ENCODE assay signal across 17 cellular contexts in the genomic region with DNA sequence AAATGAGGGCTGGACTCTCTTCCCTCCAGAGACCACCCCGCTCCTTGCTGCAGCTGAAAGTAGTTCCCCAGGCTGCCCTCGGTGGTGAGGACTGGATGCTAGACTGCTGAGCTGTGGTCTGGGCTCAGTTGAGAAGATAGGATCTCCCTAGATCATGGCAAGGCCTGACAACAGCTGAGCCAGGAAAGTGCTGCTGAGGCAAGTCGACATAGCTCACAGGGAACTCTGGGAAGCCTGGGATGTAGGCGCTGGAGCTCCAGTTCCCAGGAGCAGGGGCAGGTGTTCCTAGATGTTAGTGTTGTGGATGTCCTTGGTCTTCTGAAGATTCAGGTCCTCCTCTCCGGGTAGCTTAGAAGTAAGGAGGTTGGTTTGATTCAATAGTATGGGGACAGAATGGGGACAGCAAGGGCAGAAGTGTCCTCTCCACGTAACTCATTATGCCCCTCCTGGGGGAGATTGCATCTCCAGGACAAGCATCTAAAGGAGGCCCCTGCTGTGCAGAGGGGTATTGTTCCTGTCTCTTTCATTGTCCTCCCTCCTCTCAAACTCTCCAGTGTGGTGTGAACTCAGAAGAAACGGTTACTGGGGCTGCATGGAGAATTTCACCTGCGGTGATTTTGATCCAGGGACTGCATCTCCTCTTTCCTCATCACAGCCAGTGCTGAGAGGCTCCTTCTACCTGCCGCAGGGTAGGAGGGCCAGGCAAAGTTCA. TPM values are rescaled to one million over a fixed set of nuclear protein-coding genes. Genes with fewer than 3 reads are reported as not detected.
DNase-seq lines count a peak whose midpoint lies in the region; ATAC-seq and TF ChIP-seq lines count a peak whose summit lies in the region.
"Had no signal": no experiment of that assay in that cellular context is flagged by ENCODE, and none has a peak within 500 bp of the region (broad histone marks: within the 10 kb centered on the region; RNA-seq: fewer than 3 reads in every experiment).

No MANE protein-coding gene starts in this region.

- POLR2A ChIA-PET in CD4-positive, alpha-beta memory T cell (lab: Charles Lee; ENCODE audit: partially characterized antibody) = interaction anchor here (1.1 to 23.6 kb wide), 5 partner anchors 12 to 43 kb away, joined by 3 to 438 read pairs (median 206); a partner anchor contains a TSS
- POLR2A ChIA-PET in naive thymus-derived CD8-positive, alpha-beta T cell (lab: Charles Lee) = interaction anchor here (0.5 to 22.6 kb wide), 6 partner anchors 1 to 398 kb away, joined by 3 to 462 read pairs (median 172); a partner anchor contains a TSS

- H3K9me3 Mint-ChIP-seq in CD4-positive, alpha-beta memory T cell = no peaks in the 10 kb centered on the region
- H3K9me3 Mint-ChIP-seq in activated naive CD4-positive, alpha-beta T cell treated with anti-CD3 and anti-CD28 coated beads, Interleukin-2, amount 50 U/mL, for 72 hours = no peaks in the 10 kb centered on the region
- no peaks in the 10 kb centered on the region for H3K9me3 Mint-ChIP-seq in naive thymus-derived CD8-positive, alpha-beta T cell

- H3K27me3 ChIP-seq in BLaER1 treated with 17β-estradiol and CSF1 and Interleukin-3, amounts not matched to agents 10 nM and 100 nM = no peaks in the 10 kb centered on the region
- H3K27me3 ChIP-seq in CD4-positive, alpha-beta memory T cell (ENCODE audit: insufficient read depth, low read length) = no peaks in the 10 kb centered on the region
- H3K27me3 ChIP-seq: gastroesophageal sphincter, suprapubic skin had no signal

- CTCF ChIA-PET in CD4-positive, alpha-beta memory T cell (lab: Charles Lee; ENCODE audit: partially characterized antibody) = interaction anchor here (0.9 to 37.2 kb wide), 9 partner anchors 4 to 471 kb away, joined by 3 to 1669 read pairs (median 5); a partner anchor contains a TSS

- no peak for TF ChIP-seq POLR2A in lower leg skin (IDR thresholded peaks at IDR 0.05)

- no peaks in the 10 kb centered on the region for H3K9me3 ChIP-seq in BLaER1 treated with 17β-estradiol and CSF1 and Interleukin-3, amounts not matched to agents 10 nM and 100 nM (replicated peaks in 1 of 11)
- H3K9me3 ChIP-seq in CD4-positive, alpha-beta memory T cell (ENCODE audit: control insufficient read depth in 1 of 2, low read length in 2 of 2) = no peaks in the 10 kb centered on the region
- H3K9me3 ChIP-seq: gastroesophageal sphincter, suprapubic skin had no signal

- H3K27me3 Mint-ChIP-seq in CD4-positive, alpha-beta memory T cell = no peaks in the 10 kb centered on the region
- no peaks in the 10 kb centered on the region for H3K27me3 Mint-ChIP-seq in naive thymus-derived CD8-positive, alpha-beta T cell

- WGBS in lower leg skin, 2 donors = 61 to 62% methylated on average over 9 of the region's 9 CpGs

- peaks cover 54 to 90% (median 74%) of the 10 kb centered on the region in 4 donors for H3K4me1 Mint-ChIP-seq in CD4-positive, alpha-beta memory T cell
- peaks cover 38 to 90% (median 88%) of the 10 kb centered on the region in 4 donors for H3K4me1 Mint-ChIP-seq in naive thymus-derived CD8-positive, alpha-beta T cell

- H3K4me3 ChIP-seq in BLaER1 treated with 17β-estradiol and CSF1 and Interleukin-3, amounts not matched to agents 10 nM and 100 nM = no peak overlapping the region
- no peak overlapping the region for H3K4me3 ChIP-seq in CD4-positive, alpha-beta memory T cell (ENCODE audit: low read length in 2 of 2)
- no peak overlapping the region for H3K4me3 ChIP-seq in lower leg skin (ENCODE audit: low read depth, poor library complexity, severe bottlenecking)
- H3K4me3 ChIP-seq: gastroesophageal sphincter, suprapubic skin had no signal

- peak overlapping the region in 1 of 11 experiments; percentile 17; a peak in 1 of 22 replicates for H3K27ac ChIP-seq in BLaER1 treated with 17β-estradiol and CSF1 and Interleukin-3, amounts not matched to agents 10 nM and 100 nM
- peak overlapping the region; percentile 6 for H3K27ac ChIP-seq in CD4-positive, alpha-beta memory T cell (ENCODE audit: low read depth, low read length)
- H3K27ac ChIP-seq: suprapubic skin had no signal

- H3K4me2 ChIP-seq in BLaER1 treated with 17β-estradiol and CSF1 and Interleukin-3, amounts not matched to agents 10 nM and 100 nM = peak overlapping the region; percentile 11 to 93 (median 41); a peak in 21 of 22 replicates

- TF ChIP-seq CTCF in lower leg skin (IDR thresholded peaks at IDR 0.05) = no peak

- H3K36me3 Mint-ChIP-seq in CD4-positive, alpha-beta memory T cell = peaks cover 15 to 53% of the 10 kb centered on the region in 2 donors
- peaks cover 7 to 17% of the 10 kb centered on the region in 2 donors for H3K36me3 Mint-ChIP-seq in activated naive CD4-positive, alpha-beta T cell treated with anti-CD3 and anti-CD28 coated beads, Interleukin-2, amount 50 U/mL, for 72 hours
- peaks cover 0 to 36% (median 4%) of the 10 kb centered on the region in 3 donors for H3K36me3 Mint-ChIP-seq in naive thymus-derived CD8-positive, alpha-beta T cell

- H3K4me3 Mint-ChIP-seq in CD4-positive, alpha-beta memory T cell = peak overlapping the region; percentile 12 to 71 (median 45)
- peak overlapping the region; percentile 45 to 96 (median 75) for H3K4me3 Mint-ChIP-seq in naive thymus-derived CD8-positive, alpha-beta T cell

- H3K4me1 ChIP-seq in BLaER1 treated with 17β-estradiol and CSF1 and Interleukin-3, amounts not matched to agents 10 nM and 100 nM = peaks cover 79 to 94% (median 89%) of the 10 kb centered on the region in 10 experiments
- H3K4me1 ChIP-seq in CD4-positive, alpha-beta memory T cell (ENCODE audit: insufficient read depth, low read length) = peaks cover 88% of the 10 kb centered on the region

- intact Hi-C loops in CD4-positive, alpha-beta memory T cell (cut with micrococcal nuclease) = loop anchor here (1.0 kb wide), 1 partner anchor 35 kb away; no protein-coding TSS in a partner anchor
- intact Hi-C loops in lower leg skin (cut with DNase I; ENCODE audit: low total_unique reads) = no loop called here

- ATAC-seq in activated naive CD4-positive, alpha-beta T cell treated with anti-CD3 and anti-CD28 coated beads, Interleukin-2, amount 50 U/mL, for 72 hours = no peak
- ATAC-seq in naive thymus-derived CD8-positive, alpha-beta T cell = no peak
- ATAC-seq: gastroesophageal sphincter had no signal

- H4K20me1 ChIP-seq in BLaER1 treated with 17β-estradiol and CSF1 and Interleukin-3, amounts not matched to agents 10 nM and 100 nM = peaks cover 9 to 84% (median 72%) of the 10 kb centered on the region in 11 experiments; a peak in 20 of 22 replicates

- DNase-seq in CD4-positive, alpha-beta memory T cell = no peak
- no peak for DNase-seq in activated naive CD4-positive, alpha-beta T cell treated with anti-CD3 and anti-CD28 coated beads, Interleukin-2, amount 50 U/mL, for 72 hours (ENCODE audit: low spot score in 2 of 2)
- no peak for DNase-seq in naive thymus-derived CD8-positive, alpha-beta T cell
- DNase-seq in NCI-H1694 treated with DMSO at 0.1 percent for 48 hours (lab: John Stamatoyannopoulos, UW) (no peak), NCI-H146 (lab: John Stamatoyannopoulos, UW) (no peak), lower leg skin (ENCODE audit: low spot score in 2 of 2) (no peak)
- DNase-seq: NCI-H1436 treated with DMSO at 0.1 percent for 48 hours, OCI-M1 had no signal

- H3K36me3 ChIP-seq in BLaER1 treated with 17β-estradiol and CSF1 and Interleukin-3, amounts not matched to agents 10 nM and 100 nM = peaks cover 30 to 66% (median 48%) of the 10 kb centered on the region in 11 experiments
- peaks cover 17% of the 10 kb centered on the region for H3K36me3 ChIP-seq in CD4-positive, alpha-beta memory T cell (ENCODE audit: insufficient read depth, low read length)

- H3K27ac Mint-ChIP-seq in CD4-positive, alpha-beta memory T cell = peak overlapping the region; percentile 69 to 93 (median 77)
- peak overlapping the region; percentile 65 to 75 for H3K27ac Mint-ChIP-seq in activated naive CD4-positive, alpha-beta T cell treated with anti-CD3 and anti-CD28 coated beads, Interleukin-2, amount 50 U/mL, for 72 hours
- H3K27ac Mint-ChIP-seq in naive thymus-derived CD8-positive, alpha-beta T cell = peak overlapping the region; percentile 77 to 99 (median 92)

- H3K9ac ChIP-seq in BLaER1 treated with 17β-estradiol and CSF1 and Interleukin-3, amounts not matched to agents 10 nM and 100 nM = peak overlapping the region in 10 of 11 experiments; percentile 2 to 82 (median 30); a peak in 13 of 22 replicates

RNA-seq across cellular contexts. Expression of a gene that starts 3.7 kb away (rescaled TPM):
- 10 to 100 TPM; 40.7 to 41.6 TPM for total RNA-seq in CD4-positive, alpha-beta memory T cell
- polyA plus RNA-seq in CD4-positive, alpha-beta memory T cell = 10 to 100 TPM; 13.6 to 17.1 TPM
- 10 to 100 TPM; 11.3 to 14.9 TPM for total RNA-seq in activated naive CD4-positive, alpha-beta T cell treated with anti-CD3 and anti-CD28 coated beads, Interleukin-2, amount 50 U/mL, for 72 hours
- 10 to 100 TPM; 29.5 to 33.6 TPM for total RNA-seq in naive thymus-derived CD8-positive, alpha-beta T cell
- 10 to 100 TPM; 12.4 to 20.2 (median 13.9) TPM for polyA plus RNA-seq in naive thymus-derived CD8-positive, alpha-beta T cell
- 10 to 100 TPM; 11.3 to 22.7 (median 17.8) TPM for total RNA-seq in lower leg skin

RNA-seq across cellular contexts. Expression of a gene that starts 11.9 kb away (rescaled TPM):
- 10 to 100 TPM; 28.1 to 29.3 TPM for total RNA-seq in CD4-positive, alpha-beta memory T cell
- 10 to 100 TPM in 1 of 2 donors, 1 to 10 TPM in 1; 6.4 to 19.8 TPM for polyA plus RNA-seq in CD4-positive, alpha-beta memory T cell
- total RNA-seq in activated naive CD4-positive, alpha-beta T cell treated with anti-CD3 and anti-CD28 coated beads, Interleukin-2, amount 50 U/mL, for 72 hours = 1 to 10 TPM in 1 of 2 donors, under 1 TPM in 1; 0.97 to 1.3 TPM
- total RNA-seq in naive thymus-derived CD8-positive, alpha-beta T cell = 10 to 100 TPM; 32.8 to 33.3 TPM
- polyA plus RNA-seq in naive thymus-derived CD8-positive, alpha-beta T cell = 10 to 100 TPM; 17.8 to 42.2 (median 25.4) TPM
- 1 to 10 TPM; 3.9 to 7.9 (median 5.4) TPM for total RNA-seq in lower leg skin

RNA-seq across cellular contexts. Expression of a gene that starts 13.9 kb away (rescaled TPM):
- total RNA-seq in CD4-positive, alpha-beta memory T cell = 1 to 10 TPM; 7.4 to 9.0 TPM
- polyA plus RNA-seq in CD4-positive, alpha-beta memory T cell = 1 to 10 TPM; 1.9 to 6.9 TPM
- 10 to 100 TPM; 11.5 to 21.9 TPM for total RNA-seq in activated naive CD4-positive, alpha-beta T cell treated with anti-CD3 and anti-CD28 coated beads, Interleukin-2, amount 50 U/mL, for 72 hours
- 10 to 100 TPM; 12.7 to 14.1 TPM for total RNA-seq in naive thymus-derived CD8-positive, alpha-beta T cell
- 10 to 100 TPM in 1 of 3 donors, 1 to 10 TPM in 2; 4.3 to 10.7 (median 8.6) TPM for polyA plus RNA-seq in naive thymus-derived CD8-positive, alpha-beta T cell
- total RNA-seq in lower leg skin = 1 to 10 TPM; 4.3 to 7.8 (median 4.8) TPM

RNA-seq across cellular contexts. Expression of a gene that starts 31.3 kb away (rescaled TPM):
- total RNA-seq in CD4-positive, alpha-beta memory T cell = not detected
- polyA plus RNA-seq in CD4-positive, alpha-beta memory T cell = not detected
- total RNA-seq in activated naive CD4-positive, alpha-beta T cell treated with anti-CD3 and anti-CD28 coated beads, Interleukin-2, amount 50 U/mL, for 72 hours = under 1 TPM in 1 of 2 donors, not detected in 1; 0.09 TPM
- not detected for total RNA-seq in naive thymus-derived CD8-positive, alpha-beta T cell
- under 1 TPM in 1 of 3 donors, not detected in 2; 0.22 TPM for polyA plus RNA-seq in naive thymus-derived CD8-positive, alpha-beta T cell
- total RNA-seq in lower leg skin = 1 to 10 TPM in 1 of 4 donors, under 1 TPM in 2, not detected in 1; 0.27 to 1.8 (median 0.38) TPM
- total RNA-seq: endothelial cell of umbilical vein had no signal
- polyA plus RNA-seq: endothelial cell of umbilical vein had no signal

RNA-seq across cellular contexts. Expression of a gene that starts 42.1 kb away (rescaled TPM):
- under 1 TPM in 1 of 2 experiments, not detected in 1; 0.53 TPM for total RNA-seq in CD4-positive, alpha-beta memory T cell
- polyA plus RNA-seq in CD4-positive, alpha-beta memory T cell = under 1 TPM; 0.35 to 0.84 TPM
- under 1 TPM in 1 of 2 donors, not detected in 1; 0.57 TPM for total RNA-seq in activated naive CD4-positive, alpha-beta T cell treated with anti-CD3 and anti-CD28 coated beads, Interleukin-2, amount 50 U/mL, for 72 hours
- total RNA-seq in naive thymus-derived CD8-positive, alpha-beta T cell = 1 to 10 TPM; 1.0 to 1.2 TPM
- 1 to 10 TPM in 1 of 3 donors, under 1 TPM in 1, not detected in 1; 0.71 to 1.1 TPM for polyA plus RNA-seq in naive thymus-derived CD8-positive, alpha-beta T cell
- 1 to 10 TPM in 1 of 4 donors, not detected in 3; 1.0 TPM for total RNA-seq in lower leg skin
- total RNA-seq: activated CD8-positive, alpha-beta memory T cell treated with anti-CD3 and anti-CD28 coated beads for 36 hours; Daoy; endothelial cell of umbilical vein; gastroesophageal sphincter; LHCN-M2; liver had no signal
- polyA plus RNA-seq: adipose tissue, endothelial cell of umbilical vein had no signal
